ENCODE assay signal across 23 cellular contexts in the genomic region with DNA sequence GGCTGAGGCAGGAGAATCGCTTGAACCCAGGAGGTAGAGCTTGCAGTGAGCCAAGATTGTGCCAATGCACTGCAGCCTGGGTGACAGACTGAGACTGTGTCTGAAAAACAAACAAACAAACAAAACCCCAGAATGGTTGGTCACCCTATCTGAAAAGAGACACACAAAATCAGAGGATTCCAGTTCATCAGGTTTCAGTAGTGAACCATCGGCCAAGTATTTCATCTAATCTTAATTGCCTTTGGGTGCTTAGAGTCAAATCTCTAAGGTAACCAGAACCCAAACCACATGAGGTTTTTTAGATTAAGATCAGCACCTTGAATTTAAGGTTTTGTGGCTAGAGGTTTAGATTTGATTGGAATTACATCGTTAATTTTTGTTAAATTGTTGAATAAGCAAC. TPM values are rescaled to one million over a fixed set of nuclear protein-coding genes. Genes with fewer than 3 reads are reported as not detected.
A peak's percentile ranks its signal among the peaks of the same experiment; 100 is the strongest.
DNase-seq lines count a peak whose midpoint lies in the region; ATAC-seq, FAIRE-seq and TF ChIP-seq lines count a peak whose summit lies in the region.
"Had no signal": no experiment of that assay in that cellular context is flagged by ENCODE, and none has a peak within 500 bp of the region (broad histone marks: within the 10 kb centered on the region; RNA-seq: fewer than 3 reads in every experiment).

No MANE protein-coding gene starts in this region.

- CTCF ChIA-PET in HCT116 (lab: Charles Lee), result no interaction called here
- CTCF ChIA-PET in activated CD8-positive, alpha-beta T cell treated with anti-CD3 and anti-CD28 coated beads for 36 hours (lab: Charles Lee), result interaction anchor here (0.8 kb wide), 1 partner anchor 76 kb away, joined by 3 read pairs; no protein-coding TSS in a partner anchor

- H3K9me2 ChIP-seq in HCT116 (ENCODE audit: insufficient read depth) (no peaks in the 10 kb centered on the region), MM.1S (replicated peaks; ENCODE audit: insufficient read depth, low read length) (no peaks in the 10 kb centered on the region)

- no peak overlapping the region; a peak in 1 of 4 replicates for H3K4me3 ChIP-seq in HCT116 (replicated peaks in 1 of 2; ENCODE audit: low read depth in 1 of 2, low read length in 2 of 2)
- H3K4me3 ChIP-seq in keratinocyte (ENCODE audit: control insufficient read depth in 2 of 3, extremely low read depth in 1 of 3, insufficient read depth in 2 of 3, low read depth in 1 of 3, low read length in 3 of 3), result no peak overlapping the region
- H3K4me3 ChIP-seq in MM.1S (ENCODE audit: low read length), result no peak overlapping the region
- H3K4me3 ChIP-seq: esophagus squamous epithelium, GM12878, left ventricle myocardium inferior had no signal

- no peak overlapping the region for H3K4me3 Mint-ChIP-seq in activated CD8-positive, alpha-beta T cell treated with anti-CD3 and anti-CD28 coated beads for 36 hours
- H3K4me3 Mint-ChIP-seq: activated naive CD8-positive, alpha-beta T cell treated with anti-CD3 and anti-CD28 coated beads, Interleukin-2, amount 10 ng/mL, durations not matched to agents 7 days and 5 days; neural crest cell had no signal

- H3K4me2 ChIP-seq in HCT116 (ENCODE audit: low read length) (peak overlapping the region; percentile 45), keratinocyte (ENCODE audit: control insufficient read depth, extremely low read depth, insufficient read depth, low read depth, low read length) (peak overlapping the region; percentile 36), MM.1S (ENCODE audit: low read depth, low read length) (no peak overlapping the region)

- RAD21 ChIA-PET in HCT116 (lab: Charles Lee; ENCODE audit: low non-redundant PET in 1 of 2, low total read pairs in 2 of 2, uncharacterized antibody in 2 of 2, unreplicated experiment in 2 of 2), result no interaction called here

- H3K27ac ChIP-seq in HCT116 (ENCODE audit: low read depth, low read length) (peak overlapping the region; percentile 60), keratinocyte (ENCODE audit: control insufficient read depth, insufficient read depth, low read length) (peak overlapping the region; percentile 70), MM.1S (ENCODE audit: low read length) (no peak overlapping the region)
- H3K27ac ChIP-seq: esophagus squamous epithelium, left ventricle myocardium inferior had no signal

- H3K9me1 ChIP-seq in keratinocyte (ENCODE audit: control insufficient read depth, extremely low read depth, insufficient read depth, low read length), result no peaks in the 10 kb centered on the region

- H3K36me3 Mint-ChIP-seq in activated CD8-positive, alpha-beta T cell treated with anti-CD3 and anti-CD28 coated beads for 36 hours (ENCODE audit: low read depth), result peaks cover 44% of the 10 kb centered on the region

- TF ChIP-seq RAD21 in HCT116 (IDR thresholded peaks at IDR 0.05; ENCODE audit: low read depth), result no peak

- no peaks in the 10 kb centered on the region for H3F3A ChIP-seq in MM.1S (ENCODE audit: insufficient read depth, low read length)

- H3K27me3 ChIP-seq in HCT116 (ENCODE audit: insufficient read depth, low read length) (no peaks in the 10 kb centered on the region), keratinocyte (ENCODE audit: control insufficient read depth, extremely low read depth, insufficient read depth, low read length) (no peaks in the 10 kb centered on the region), MM.1S (replicated peaks; ENCODE audit: insufficient read depth, low read length) (no peaks in the 10 kb centered on the region)
- H3K27me3 ChIP-seq: BE2C, esophagus squamous epithelium had no signal

- peak; percentile 5 for FAIRE-seq in keratinocyte (lab: Jason Lieb, UNC)
- FAIRE-seq: GM12878, H54, HepG2, small intestine had no signal

- H3K9me3 ChIP-seq in HCT116 (ENCODE audit: control insufficient read depth in 1 of 2, insufficient read depth in 1 of 2, low read depth in 1 of 2, low read length in 2 of 2), result no peaks in the 10 kb centered on the region
- no peaks in the 10 kb centered on the region for H3K9me3 ChIP-seq in keratinocyte (ENCODE audit: control insufficient read depth, low read depth, low read length)
- H3K9me3 ChIP-seq in MM.1S (replicated peaks; ENCODE audit: insufficient read depth, low read length), result no peaks in the 10 kb centered on the region
- H3K9me3 ChIP-seq: BE2C, esophagus squamous epithelium, left ventricle myocardium inferior had no signal

- TF ChIP-seq CTCF in HCT116 (IDR thresholded peaks at IDR 0.05 in 2 of 3, conservative IDR thresholded peaks at IDR 0.05 in 1 of 3; ENCODE audit: borderline replicate concordance in 1 of 3, insufficient read depth in 1 of 3, low read depth in 2 of 3, low read length in 2 of 3) (no peak), keratinocyte (optimal IDR thresholded peaks at IDR 0.05 in 1 of 3, IDR thresholded peaks at IDR 0.05 in 1 of 3, conservative IDR thresholded peaks at IDR 0.05 in 1 of 3; ENCODE audit: extremely low read depth in 1 of 3, insufficient read depth in 2 of 3, low read length in 3 of 3) (no peak), MM.1S (IDR thresholded peaks at IDR 0.05; ENCODE audit: low read length) (no peak)
- TF ChIP-seq CTCF in activated CD8-positive, alpha-beta T cell treated with anti-CD3 and anti-CD28 coated beads for 36 hours (IDR thresholded peaks at IDR 0.05), result no peak

- H4K20me1 ChIP-seq in HCT116 (ENCODE audit: insufficient read depth) (no peaks in the 10 kb centered on the region), keratinocyte (ENCODE audit: control insufficient read depth, extremely low read depth, insufficient read depth, low read length) (peaks cover 8% of the 10 kb centered on the region), MM.1S (ENCODE audit: insufficient read depth, low read length) (no peaks in the 10 kb centered on the region)

- H3K79me2 ChIP-seq in HCT116 (ENCODE audit: insufficient read depth, low read length) (peaks cover 91% of the 10 kb centered on the region), keratinocyte (ENCODE audit: control insufficient read depth, insufficient read depth, low read length) (peaks cover 82% of the 10 kb centered on the region), MM.1S (ENCODE audit: low read length) (peaks cover 75% of the 10 kb centered on the region)

- no peaks in the 10 kb centered on the region for H3K9me3 Mint-ChIP-seq in activated CD8-positive, alpha-beta T cell treated with anti-CD3 and anti-CD28 coated beads for 36 hours
- H3K9me3 Mint-ChIP-seq: activated naive CD8-positive, alpha-beta T cell treated with anti-CD3 and anti-CD28 coated beads, Interleukin-2, amount 10 ng/mL, durations not matched to agents 7 days and 5 days; neural crest cell had no signal

- peak; percentile 30; the same call in 1 of the 2 replicates for ATAC-seq in HCT116
- ATAC-seq in activated CD8-positive, alpha-beta T cell treated with anti-CD3 and anti-CD28 coated beads for 36 hours, result peak; percentile 45
- ATAC-seq in HG03354 (IDR thresholded peaks at IDR 0.05; ENCODE audit: poor library complexity, severe bottlenecking, unreplicated experiment), result no peak
- ATAC-seq: GM12878, HepG2 had no signal

- peaks cover 61% of the 10 kb centered on the region for H3K4me1 Mint-ChIP-seq in activated CD8-positive, alpha-beta T cell treated with anti-CD3 and anti-CD28 coated beads for 36 hours (ENCODE audit: low read depth)

- peaks cover 43 to 82% of the 10 kb centered on the region in 2 experiments for H3K4me1 ChIP-seq in HCT116 (ENCODE audit: control insufficient read depth in 1 of 2, insufficient read depth in 2 of 2, low read length in 2 of 2)
- H3K4me1 ChIP-seq in keratinocyte (ENCODE audit: control insufficient read depth, extremely low read depth, insufficient read depth, low read length), result peaks cover 16% of the 10 kb centered on the region
- H3K4me1 ChIP-seq in MM.1S (ENCODE audit: low read length), result no peaks in the 10 kb centered on the region
- H3K4me1 ChIP-seq: BE2C had no signal

- dilution Hi-C loops in keratinocyte (cut with MboI; ENCODE audit: extremely low pct_ligation_motif_present, low sequenced_read_pairs), result no loop called here

- no peak overlapping the region for H3K27ac Mint-ChIP-seq in activated CD8-positive, alpha-beta T cell treated with anti-CD3 and anti-CD28 coated beads for 36 hours
- H3K27ac Mint-ChIP-seq: activated naive CD8-positive, alpha-beta T cell treated with anti-CD3 and anti-CD28 coated beads, Interleukin-2, amount 10 ng/mL, durations not matched to agents 7 days and 5 days had no signal

- intact Hi-C loops in HCT116 (cut with micrococcal nuclease), result no loop called here
- intact Hi-C loops in activated CD8-positive, alpha-beta T cell treated with anti-CD3 and anti-CD28 coated beads for 36 hours (cut with micrococcal nuclease), result no loop called here

- POLR2A ChIA-PET in HCT116 (lab: Charles Lee), result no interaction called here
- POLR2A ChIA-PET in activated CD8-positive, alpha-beta T cell treated with anti-CD3 and anti-CD28 coated beads for 36 hours (lab: Charles Lee), result interaction anchor here (1.2 kb wide), 1 partner anchor 35 kb away, joined by 3 read pairs; no protein-coding TSS in a partner anchor

- peak overlapping the region; percentile 36 for H3K9ac ChIP-seq in HCT116 (ENCODE audit: low read length)
- no peak overlapping the region for H3K9ac ChIP-seq in keratinocyte (ENCODE audit: control insufficient read depth, extremely low read depth, insufficient read depth, low read length)
- no peak overlapping the region for H3K9ac ChIP-seq in MM.1S (ENCODE audit: low read length)

- TF ChIP-seq POLR2A in HCT116 (IDR thresholded peaks at IDR 0.05; ENCODE audit: borderline replicate concordance, extremely low read depth, insufficient read depth, insufficient read length), result no peak

- H3K36me3 ChIP-seq in HCT116 (ENCODE audit: control insufficient read depth in 1 of 2, insufficient read depth in 2 of 2, low read length in 2 of 2), result 0 out of 4 replicates have a peak, but pooled peaks cover 3 to 7% of the 10 kb centered on the region in 2 experiments
- H3K36me3 ChIP-seq in keratinocyte (ENCODE audit: control insufficient read depth in 2 of 2, extremely low read depth in 1 of 2, insufficient read depth in 2 of 2, low read length in 2 of 2), result peaks cover 2 to 8% of the 10 kb centered on the region in 2 experiments
- H3K36me3 ChIP-seq in MM.1S (replicated peaks; ENCODE audit: insufficient read depth, low read length), result no peaks in the 10 kb centered on the region

- DNase-seq in NCI-H82 (lab: John Stamatoyannopoulos, UW) (peak; percentile 17), NCI-H82 treated with DMSO at 0.1 percent for 48 hours (lab: John Stamatoyannopoulos, UW; ENCODE audit: unreplicated experiment) (no peak), HCT116 (ENCODE audit: low read depth, low spot score) (no peak), keratinocyte (ENCODE audit: low read depth, low spot score) (no peak), MM.1S (no peak), ecto neural progenitor cell (ENCODE audit: low spot score) (no peak)
- no peak for DNase-seq in activated CD8-positive, alpha-beta T cell treated with anti-CD3 and anti-CD28 coated beads for 36 hours
- DNase-seq: 8988T; activated CD4-positive, alpha-beta T cell treated with anti-CD3 and anti-CD28 coated beads, Interleukin-2, amount 50 U/mL, for 4 hours; activated naive CD8-positive, alpha-beta T cell treated with anti-CD3 and anti-CD28 coated beads, Interleukin-2, amount 10 ng/mL, durations not matched to agents 7 days and 5 days; BE2C; DMS 273 treated with DMSO at 0.1 percent for 48 hours; esophagus squamous epithelium; GF-D8; left ventricle myocardium inferior; NCI-H1694; small intestine; stimulated activated CD4-positive, alpha-beta T cell treated with anti-CD3 and anti-CD28 coated beads, Interleukin-4, amount 100 ng/mL, for 1 hour had no signal

- no peaks in the 10 kb centered on the region for H3K27me3 Mint-ChIP-seq in activated CD8-positive, alpha-beta T cell treated with anti-CD3 and anti-CD28 coated beads for 36 hours
- H3K27me3 Mint-ChIP-seq: activated naive CD8-positive, alpha-beta T cell treated with anti-CD3 and anti-CD28 coated beads, Interleukin-2, amount 10 ng/mL, durations not matched to agents 7 days and 5 days had no signal

- no peak overlapping the region for H2AFZ ChIP-seq in HCT116 (ENCODE audit: low read depth, low read length, poor library complexity, severe bottlenecking)
- H2AFZ ChIP-seq in keratinocyte (ENCODE audit: control insufficient read depth, low read length), result no peak overlapping the region
- H2AFZ ChIP-seq in MM.1S (ENCODE audit: low read length), result no peak overlapping the region

- no TSS peak for BruUV-seq in HCT116 (replicated peaks; lab: Mats Ljungman, UMichigan)

RNA-seq across cellular contexts. Expression of a gene that starts 8.3 kb away (rescaled TPM):
- total RNA-seq in HCT116 (2021; ENCODE audit: unreplicated experiment), result 12.5 TPM
- polyA plus RNA-seq in HCT116 (2012), result 7.5 and 7.9 TPM in 2 replicates
- 10 to 100 TPM; 16.5 to 16.7 TPM for total RNA-seq in activated CD8-positive, alpha-beta T cell treated with anti-CD3 and anti-CD28 coated beads for 36 hours
- 9.4 to 11.9 TPM (median 10.9 TPM) in 3 replicates for polyA plus RNA-seq in keratinocyte
- 5.2 TPM for polyA plus RNA-seq in keratinocyte (2011; ENCODE audit: low read depth)
- polyA plus RNA-seq in keratinocyte (2011; cell fraction: cytosol; rRNA removed), result 7.6 and 10.9 TPM in 2 replicates
- 8.4 and 9.1 TPM in 2 replicates for polyA plus RNA-seq in keratinocyte (2011; cell fraction: nucleus; rRNA removed)
- 7.8 and 7.9 TPM in 2 replicates for polyA plus RNA-seq in keratinocyte (2012; ENCODE audit: low replicate concordance)
- 14.4 to 16.2 TPM (median 16.2 TPM) in 3 replicates for polyA minus RNA-seq in keratinocyte
- polyA minus RNA-seq in keratinocyte (2011; cell fraction: cytosol; rRNA and poly(A)+ RNA removed), result 7.1 TPM
- polyA minus RNA-seq in keratinocyte (2011; cell fraction: nucleus; rRNA and poly(A)+ RNA removed), result 5.1 and 7.9 TPM in 2 replicates

RNA-seq across cellular contexts. Expression of a gene that starts 52.2 kb away (rescaled TPM):
- total RNA-seq in HCT116 (2021; ENCODE audit: unreplicated experiment), result 28.0 TPM
- polyA plus RNA-seq in HCT116 (2012), result 12.7 and 18.4 TPM in 2 replicates
- total RNA-seq in activated CD8-positive, alpha-beta T cell treated with anti-CD3 and anti-CD28 coated beads for 36 hours, result 10 to 100 TPM; 19.0 to 19.7 TPM
- 14.0 to 23.1 TPM (median 14.2 TPM) in 3 replicates for polyA plus RNA-seq in keratinocyte
- polyA plus RNA-seq in keratinocyte (2011; ENCODE audit: low read depth), result 11.1 TPM
- 14.8 and 23.7 TPM in 2 replicates for polyA plus RNA-seq in keratinocyte (2011; cell fraction: cytosol; rRNA removed)
- polyA plus RNA-seq in keratinocyte (2011; cell fraction: nucleus; rRNA removed), result 9.6 and 12.6 TPM in 2 replicates
- 15.8 and 19.4 TPM in 2 replicates for polyA plus RNA-seq in keratinocyte (2012; ENCODE audit: low replicate concordance)
- 3.5 to 18.5 TPM (median 11.7 TPM) in 3 replicates for polyA minus RNA-seq in keratinocyte
- polyA minus RNA-seq in keratinocyte (2011; cell fraction: cytosol; rRNA and poly(A)+ RNA removed), result 11.9 TPM
- polyA minus RNA-seq in keratinocyte (2011; cell fraction: nucleus; rRNA and poly(A)+ RNA removed), result 9.7 and 16.8 TPM in 2 replicates
